9 cellular contexts compared by ENCODE assay signal in the genomic region with DNA sequence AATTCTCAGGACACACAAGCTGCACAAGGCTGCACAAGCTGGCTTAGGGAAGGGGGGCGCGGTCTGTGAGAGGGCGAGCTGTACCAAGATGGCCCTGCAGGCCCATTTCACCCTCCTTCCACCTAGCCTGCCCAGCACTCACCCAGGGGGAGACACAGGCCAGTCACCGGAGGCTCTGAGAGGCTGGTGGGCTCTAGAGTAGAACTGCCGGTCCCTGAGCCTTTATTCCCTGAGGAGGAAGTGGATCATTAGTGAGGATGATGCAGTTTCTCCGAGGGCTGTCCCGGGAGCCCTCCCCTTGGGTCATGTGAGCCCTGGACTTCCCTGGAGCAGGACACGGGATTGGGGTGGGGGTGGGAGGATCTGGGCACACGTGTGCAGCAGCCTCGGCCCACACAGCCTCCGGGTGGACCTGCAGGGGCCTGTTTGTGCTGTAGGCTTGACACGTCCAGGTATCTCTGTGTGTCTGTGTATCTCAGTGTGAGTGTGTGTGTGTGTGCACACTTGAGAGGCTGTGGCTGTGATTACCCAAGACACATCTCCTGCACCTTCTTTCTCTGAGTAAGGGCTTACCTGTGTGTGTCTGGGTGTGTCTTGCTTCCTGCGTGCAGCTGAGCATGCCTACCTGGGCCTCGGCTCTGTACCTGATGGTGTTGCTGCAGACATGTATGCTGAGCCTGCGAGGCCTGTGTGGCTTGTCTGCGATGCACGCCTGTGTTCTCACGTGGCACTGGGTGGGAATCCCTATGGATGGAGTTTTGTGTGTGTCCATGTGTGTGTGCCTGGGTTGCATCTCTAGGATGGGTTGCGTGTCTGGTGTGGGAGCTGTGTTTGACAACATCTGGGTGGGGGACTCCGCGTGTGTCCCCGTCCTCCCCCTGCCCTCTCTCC. TPM values are rescaled to one million over a fixed set of nuclear protein-coding genes. Genes with fewer than 3 reads are reported as not detected.
DNase-seq lines count a peak whose midpoint lies in the region; TF ChIP-seq lines count a peak whose summit lies in the region.
"Had no signal": no experiment of that assay in that cellular context is flagged by ENCODE, and none has a peak within 500 bp of the region (broad histone marks: within the 10 kb centered on the region; RNA-seq: fewer than 3 reads in every experiment).

TSS of gene ACP5 (minus strand) at position 195 of the 891 bp plus-strand sequence. CDS start 328 bp downstream, outside the sequence.

- H3K27ac ChIP-seq in iPS-20b (ENCODE audit: low read length) (no peak within 1 kb of the TSS), smooth muscle cell (ENCODE audit: low read depth) (no peak within 1 kb of the TSS)

- no peaks in the 10 kb centered on the region for H3F3A ChIP-seq in smooth muscle cell (ENCODE audit: low read depth)

- no peaks in the 10 kb centered on the region for H3K27me3 Mint-ChIP-seq in activated naive CD8-positive, alpha-beta T cell

- H3K79me2 ChIP-seq in smooth muscle cell (ENCODE audit: low read depth): no peaks in the 10 kb centered on the region

- H3K4me3 Mint-ChIP-seq in activated naive CD8-positive, alpha-beta T cell: peak within 1 kb of the TSS; percentile 75

- H3K4me1 Mint-ChIP-seq in activated naive CD8-positive, alpha-beta T cell (ENCODE audit: low read depth): peaks cover 28% of the 10 kb centered on the region

- peak within 1 kb of the TSS; percentile 45; the same call in 1 of the 2 replicates for H3K9ac ChIP-seq in iPS-20b (ENCODE audit: low read depth, low read length)
- no peak within 1 kb of the TSS for H3K9ac ChIP-seq in smooth muscle cell (ENCODE audit: low read depth)

- no peaks in the 10 kb centered on the region for H4K20me1 ChIP-seq in smooth muscle cell (ENCODE audit: low read depth)

- peak within 1 kb of the TSS; percentile 66; the same call in 1 of the 2 replicates for H3K4me3 ChIP-seq in iPS-20b (ENCODE audit: low read length)
- H3K4me3 ChIP-seq in smooth muscle cell: peak within 1 kb of the TSS; percentile 13

- no peak for TF ChIP-seq CTCF in smooth muscle cell (IDR thresholded peaks at IDR 0.05; ENCODE audit: borderline replicate concordance, insufficient read depth, poor library complexity, severe bottlenecking)

- DNase-seq in HK-2 (ENCODE audit: unreplicated experiment): peak; percentile 42
- no peak for DNase-seq in smooth muscle cell (lab: John Stamatoyannopoulos, UW; ENCODE audit: unreplicated experiment)
- DNase-seq in MV-4-11 (lab: John Stamatoyannopoulos, UW): no peak
- DNase-seq in middle frontal gyrus (ENCODE audit: extremely low spot score, low spot score): no peak
- DNase-seq in COR-L47 (lab: John Stamatoyannopoulos, UW): no peak
- DNase-seq in OCI-M2 (lab: John Stamatoyannopoulos, UW; ENCODE audit: unreplicated experiment): no peak
- DNase-seq: NCI-H187 treated with DMSO at 0.1 percent for 48 hours had no signal

- H3K4me2 ChIP-seq in smooth muscle cell: peak within 1 kb of the TSS; percentile 36

- no peaks in the 10 kb centered on the region for H3K9me3 ChIP-seq in iPS-20b (ENCODE audit: insufficient read depth, low read depth, low read length)
- H3K9me3 ChIP-seq in smooth muscle cell (replicated peaks; ENCODE audit: low read depth): no peaks in the 10 kb centered on the region

- H3K9me3 Mint-ChIP-seq in activated naive CD8-positive, alpha-beta T cell (ENCODE audit: low read depth): no peaks in the 10 kb centered on the region

- no peaks in the 10 kb centered on the region; the same call in 1 of the 2 replicates for H3K4me1 ChIP-seq in iPS-20b (ENCODE audit: insufficient read depth, low read length)
- no peaks in the 10 kb centered on the region for H3K4me1 ChIP-seq in smooth muscle cell (ENCODE audit: low read depth)

- no peak within 1 kb of the TSS for H2AFZ ChIP-seq in smooth muscle cell (ENCODE audit: low read depth)

- H3K27me3 ChIP-seq in iPS-20b (ENCODE audit: insufficient read depth, low read length) (peaks cover 13% of the 10 kb centered on the region; the same call in 1 of the 2 replicates), smooth muscle cell (ENCODE audit: low read depth) (peaks cover 14% of the 10 kb centered on the region)

- H3K27ac Mint-ChIP-seq in activated naive CD8-positive, alpha-beta T cell: peak within 1 kb of the TSS; percentile 34

- H3K36me3 ChIP-seq in iPS-20b (ENCODE audit: insufficient read depth, low read depth, low read length): no peaks in the 10 kb centered on the region
- no peaks in the 10 kb centered on the region for H3K36me3 ChIP-seq in smooth muscle cell (ENCODE audit: low read depth)

- WGBS in smooth muscle cell (ENCODE audit: low lambda C conversion rate): 68% methylated on average over 22 of the region's 22 CpGs

- H3K36me3 Mint-ChIP-seq in activated naive CD8-positive, alpha-beta T cell: no peaks in the 10 kb centered on the region

RNA-seq across cellular contexts. Expression of gene ACP5, which starts in this region (rescaled TPM):
- total RNA-seq in smooth muscle cell: 1.9 and 19.8 TPM in 2 replicates
- polyA plus RNA-seq in smooth muscle cell: 0.89 and 1.9 TPM in 2 replicates
